ENCODE assay signal across 1 cellular context in the genomic region with DNA sequence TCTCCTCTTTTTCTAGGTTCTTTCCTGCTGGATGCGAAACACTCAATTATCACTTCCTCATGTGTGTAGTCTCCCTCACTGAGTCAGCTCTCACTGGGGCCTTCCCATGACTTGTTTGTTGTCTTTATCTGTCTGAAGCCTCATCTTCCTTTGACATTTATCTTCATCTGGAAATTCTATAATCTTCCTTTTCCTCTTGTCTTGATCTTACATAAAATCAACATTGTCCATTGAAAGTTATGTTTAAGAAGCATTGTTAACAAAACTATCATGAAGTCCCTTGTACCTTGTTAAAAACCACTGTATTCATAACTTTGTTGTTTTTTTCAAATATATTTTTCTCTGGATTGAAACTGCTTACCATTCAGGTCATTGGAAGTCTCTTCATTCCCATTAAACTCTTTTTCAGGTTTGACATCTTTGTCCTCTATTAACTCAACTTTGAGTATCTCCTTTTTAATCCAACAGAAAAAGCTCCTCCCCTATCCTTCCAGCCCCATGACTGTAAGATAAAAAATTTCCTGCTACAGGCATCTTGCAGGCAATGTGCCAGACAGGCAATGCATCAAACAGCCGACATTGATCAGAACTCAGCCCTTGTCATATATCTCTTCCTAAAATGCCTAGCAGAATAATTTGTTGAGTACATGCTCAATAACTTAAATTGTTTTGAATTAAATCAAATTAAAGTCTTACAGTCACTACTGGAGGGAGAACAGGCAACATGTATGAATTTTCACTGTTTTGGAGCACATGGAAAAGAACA.
TF ChIP-seq lines count a peak whose summit lies in the region.

No MANE protein-coding gene starts in this region.

TF ChIP-seq in K562, 482 proteins besides CTCF, POLR2A, EP300 and RAD21 (continued from another document):
- TF ChIP-seq, protein P1, sequence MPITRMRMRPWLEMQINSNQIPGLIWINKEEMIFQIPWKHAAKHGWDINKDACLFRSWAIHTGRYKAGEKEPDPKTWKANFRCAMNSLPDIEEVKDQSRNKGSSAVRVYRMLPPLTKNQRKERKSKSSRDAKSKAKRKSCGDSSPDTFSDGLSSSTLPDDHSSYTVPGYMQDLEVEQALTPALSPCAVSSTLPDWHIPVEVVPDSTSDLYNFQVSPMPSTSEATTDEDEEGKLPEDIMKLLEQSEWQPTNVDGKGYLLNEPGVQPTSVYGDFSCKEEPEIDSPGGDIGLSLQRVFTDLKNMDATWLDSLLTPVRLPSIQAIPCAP (CRISPR knock-in tag; IDR thresholded peaks at IDR 0.05; ENCODE audit: borderline replicate concordance): no peak
- no peak for TF ChIP-seq ZFP30 (CRISPR knock-in tag; IDR thresholded peaks at IDR 0.05; ENCODE audit: borderline replicate concordance)
- peak; percentile 50; the same call in 1 of the 2 replicates for TF ChIP-seq SPI1 (IDR thresholded peaks at IDR 0.05; ENCODE audit: borderline replicate concordance, low read depth, low read length)
- TF ChIP-seq TBL1XR1 (IDR thresholded peaks at IDR 0.05; ENCODE audit: low read length in 2 of 2): no peak
- TF ChIP-seq GATAD2B (IDR thresholded peaks at IDR 0.05; ENCODE audit: borderline replicate concordance): no peak
- 0 out of 2 replicates have a peak, but pooled peaks have one; percentile 24 for TF ChIP-seq NFIX (CRISPR knock-in tag; IDR thresholded peaks at IDR 0.05; ENCODE audit: low read depth)
- no peak for TF ChIP-seq FOXM1 (IDR thresholded peaks at IDR 0.05; ENCODE audit: low read depth)
- TF ChIP-seq FOXM1 (CRISPR knock-in tag; IDR thresholded peaks at IDR 0.05; ENCODE audit: low read depth): no peak
- TF ChIP-seq NR3C1 (CRISPR knock-in tag; IDR thresholded peaks at IDR 0.05): no peak
- TF ChIP-seq, protein P2, sequence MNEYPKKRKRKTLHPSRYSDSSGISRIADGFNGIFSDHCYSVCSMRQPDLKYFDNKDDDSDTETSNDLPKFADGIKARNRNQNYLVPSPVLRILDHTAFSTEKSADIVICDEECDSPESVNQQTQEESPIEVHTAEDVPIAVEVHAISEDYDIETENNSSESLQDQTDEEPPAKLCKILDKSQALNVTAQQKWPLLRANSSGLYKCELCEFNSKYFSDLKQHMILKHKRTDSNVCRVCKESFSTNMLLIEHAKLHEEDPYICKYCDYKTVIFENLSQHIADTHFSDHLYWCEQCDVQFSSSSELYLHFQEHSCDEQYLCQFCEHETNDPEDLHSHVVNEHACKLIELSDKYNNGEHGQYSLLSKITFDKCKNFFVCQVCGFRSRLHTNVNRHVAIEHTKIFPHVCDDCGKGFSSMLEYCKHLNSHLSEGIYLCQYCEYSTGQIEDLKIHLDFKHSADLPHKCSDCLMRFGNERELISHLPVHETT (CRISPR knock-in tag; conservative IDR thresholded peaks at IDR 0.05 in 1 of 2, IDR thresholded peaks at IDR 0.05 in 1 of 2): 0 out of 4 replicates have a peak, but pooled peaks of 1 of the 2 experiments have one; percentile 28
- TF ChIP-seq CREM (IDR thresholded peaks at IDR 0.05; ENCODE audit: low read depth): no peak
- no peak for TF ChIP-seq SREBF1 (IDR thresholded peaks at IDR 0.05; ENCODE audit: borderline replicate concordance, low read depth, low read length)
- TF ChIP-seq, protein P3, sequence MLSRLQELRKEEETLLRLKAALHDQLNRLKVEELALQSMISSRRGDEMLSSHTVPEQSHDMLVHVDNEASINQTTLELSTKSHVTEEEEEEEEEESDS (CRISPR knock-in tag; IDR thresholded peaks at IDR 0.05): no peak
- TF ChIP-seq, protein P4, sequence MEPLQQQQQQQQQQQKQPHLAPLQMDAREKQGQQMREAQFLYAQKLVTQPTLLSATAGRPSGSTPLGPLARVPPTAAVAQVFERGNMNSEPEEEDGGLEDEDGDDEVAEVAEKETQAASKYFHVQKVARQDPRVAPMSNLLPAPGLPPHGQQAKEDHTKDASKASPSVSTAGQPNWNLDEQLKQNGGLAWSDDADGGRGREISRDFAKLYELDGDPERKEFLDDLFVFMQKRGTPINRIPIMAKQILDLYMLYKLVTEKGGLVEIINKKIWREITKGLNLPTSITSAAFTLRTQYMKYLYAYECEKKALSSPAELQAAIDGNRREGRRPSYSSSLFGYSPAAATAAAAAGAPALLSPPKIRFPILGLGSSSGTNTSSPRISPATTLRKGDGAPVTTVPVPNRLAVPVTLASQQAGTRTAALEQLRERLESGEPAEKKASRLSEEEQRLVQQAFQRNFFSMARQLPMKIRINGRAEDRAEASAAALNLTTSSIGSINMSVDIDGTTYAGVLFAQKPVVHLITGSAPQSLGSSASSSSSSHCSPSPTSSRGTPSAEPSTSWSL (CRISPR knock-in tag; IDR thresholded peaks at IDR 0.05; ENCODE audit: borderline replicate concordance): no peak
- no peak for TF ChIP-seq ZKSCAN1 (IDR thresholded peaks at IDR 0.05; ENCODE audit: low read depth, low read length)
- no peak for TF ChIP-seq IRF2 (CRISPR knock-in tag; IDR thresholded peaks at IDR 0.05)
- no peak for TF ChIP-seq TCF7 (IDR thresholded peaks at IDR 0.05; ENCODE audit: borderline replicate concordance)
- peak; percentile 60; the same call in 1 of the 2 replicates for TF ChIP-seq SMARCC2 (IDR thresholded peaks at IDR 0.05; ENCODE audit: low read depth)
- no peak for TF ChIP-seq TEAD2 (tag; IDR thresholded peaks at IDR 0.05)
- 0 out of 2 replicates have a peak, but pooled peaks have one; percentile 23 for TF ChIP-seq CTBP1 (IDR thresholded peaks at IDR 0.05; ENCODE audit: borderline replicate concordance)
- peak; percentile 61; the same call in 1 of the 2 replicates for TF ChIP-seq JUND (IDR thresholded peaks at IDR 0.05; ENCODE audit: borderline replicate concordance, low read depth, low read length)
- peak; percentile 39; the same call in 1 of the 3 replicates for TF ChIP-seq JUND (tag; IDR thresholded peaks at IDR 0.05; ENCODE audit: borderline replicate concordance, low read depth, low read length)
- TF ChIP-seq KDM1A (IDR thresholded peaks at IDR 0.05): no peak
- no peak for TF ChIP-seq POLR3G (IDR thresholded peaks at IDR 0.05; ENCODE audit: extremely low read depth, insufficient read length, insufficient replicate concordance)
- no peak for TF ChIP-seq LARP7 (IDR thresholded peaks at IDR 0.05)
- TF ChIP-seq, protein P5, sequence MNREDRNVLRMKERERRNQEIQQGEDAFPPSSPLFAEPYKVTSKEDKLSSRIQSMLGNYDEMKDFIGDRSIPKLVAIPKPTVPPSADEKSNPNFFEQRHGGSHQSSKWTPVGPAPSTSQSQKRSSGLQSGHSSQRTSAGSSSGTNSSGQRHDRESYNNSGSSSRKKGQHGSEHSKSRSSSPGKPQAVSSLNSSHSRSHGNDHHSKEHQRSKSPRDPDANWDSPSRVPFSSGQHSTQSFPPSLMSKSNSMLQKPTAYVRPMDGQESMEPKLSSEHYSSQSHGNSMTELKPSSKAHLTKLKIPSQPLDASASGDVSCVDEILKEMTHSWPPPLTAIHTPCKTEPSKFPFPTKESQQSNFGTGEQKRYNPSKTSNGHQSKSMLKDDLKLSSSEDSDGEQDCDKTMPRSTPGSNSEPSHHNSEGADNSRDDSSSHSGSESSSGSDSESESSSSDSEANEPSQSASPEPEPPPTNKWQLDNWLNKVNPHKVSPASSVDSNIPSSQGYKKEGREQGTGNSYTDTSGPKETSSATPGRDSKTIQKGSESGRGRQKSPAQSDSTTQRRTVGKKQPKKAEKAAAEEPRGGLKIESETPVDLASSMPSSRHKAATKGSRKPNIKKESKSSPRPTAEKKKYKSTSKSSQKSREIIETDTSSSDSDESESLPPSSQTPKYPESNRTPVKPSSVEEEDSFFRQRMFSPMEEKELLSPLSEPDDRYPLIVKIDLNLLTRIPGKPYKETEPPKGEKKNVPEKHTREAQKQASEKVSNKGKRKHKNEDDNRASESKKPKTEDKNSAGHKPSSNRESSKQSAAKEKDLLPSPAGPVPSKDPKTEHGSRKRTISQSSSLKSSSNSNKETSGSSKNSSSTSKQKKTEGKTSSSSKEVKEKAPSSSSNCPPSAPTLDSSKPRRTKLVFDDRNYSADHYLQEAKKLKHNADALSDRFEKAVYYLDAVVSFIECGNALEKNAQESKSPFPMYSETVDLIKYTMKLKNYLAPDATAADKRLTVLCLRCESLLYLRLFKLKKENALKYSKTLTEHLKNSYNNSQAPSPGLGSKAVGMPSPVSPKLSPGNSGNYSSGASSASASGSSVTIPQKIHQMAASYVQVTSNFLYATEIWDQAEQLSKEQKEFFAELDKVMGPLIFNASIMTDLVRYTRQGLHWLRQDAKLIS (CRISPR knock-in tag; IDR thresholded peaks at IDR 0.05): no peak
- TF ChIP-seq, protein P6, sequence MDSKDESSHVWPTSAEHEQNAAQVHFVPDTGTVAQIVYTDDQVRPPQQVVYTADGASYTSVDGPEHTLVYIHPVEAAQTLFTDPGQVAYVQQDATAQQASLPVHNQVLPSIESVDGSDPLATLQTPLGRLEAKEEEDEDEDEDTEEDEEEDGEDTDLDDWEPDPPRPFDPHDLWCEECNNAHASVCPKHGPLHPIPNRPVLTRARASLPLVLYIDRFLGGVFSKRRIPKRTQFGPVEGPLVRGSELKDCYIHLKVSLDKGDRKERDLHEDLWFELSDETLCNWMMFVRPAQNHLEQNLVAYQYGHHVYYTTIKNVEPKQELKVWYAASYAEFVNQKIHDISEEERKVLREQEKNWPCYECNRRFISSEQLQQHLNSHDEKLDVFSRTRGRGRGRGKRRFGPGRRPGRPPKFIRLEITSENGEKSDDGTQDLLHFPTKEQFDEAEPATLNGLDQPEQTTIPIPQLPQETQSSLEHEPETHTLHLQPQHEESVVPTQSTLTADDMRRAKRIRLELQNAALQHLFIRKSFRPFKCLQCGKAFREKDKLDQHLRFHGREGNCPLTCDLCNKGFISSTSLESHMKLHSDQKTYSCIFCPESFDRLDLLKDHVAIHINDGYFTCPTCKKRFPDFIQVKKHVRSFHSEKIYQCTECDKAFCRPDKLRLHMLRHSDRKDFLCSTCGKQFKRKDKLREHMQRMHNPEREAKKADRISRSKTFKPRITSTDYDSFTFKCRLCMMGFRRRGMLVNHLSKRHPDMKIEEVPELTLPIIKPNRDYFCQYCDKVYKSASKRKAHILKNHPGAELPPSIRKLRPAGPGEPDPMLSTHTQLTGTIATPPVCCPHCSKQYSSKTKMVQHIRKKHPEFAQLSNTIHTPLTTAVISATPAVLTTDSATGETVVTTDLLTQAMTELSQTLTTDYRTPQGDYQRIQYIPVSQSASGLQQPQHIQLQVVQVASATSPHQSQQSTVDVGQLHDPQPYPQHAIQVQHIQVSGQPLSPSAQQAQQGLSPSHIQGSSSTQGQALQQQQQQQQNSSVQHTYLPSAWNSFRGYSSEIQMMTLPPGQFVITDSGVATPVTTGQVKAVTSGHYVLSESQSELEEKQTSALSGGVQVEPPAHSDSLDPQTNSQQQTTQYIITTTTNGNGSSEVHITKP (IDR thresholded peaks at IDR 0.05; ENCODE audit: partially characterized antibody): no peak
- no peak for TF ChIP-seq GABPB1 (CRISPR knock-in tag; IDR thresholded peaks at IDR 0.05)
- TF ChIP-seq, protein P7, sequence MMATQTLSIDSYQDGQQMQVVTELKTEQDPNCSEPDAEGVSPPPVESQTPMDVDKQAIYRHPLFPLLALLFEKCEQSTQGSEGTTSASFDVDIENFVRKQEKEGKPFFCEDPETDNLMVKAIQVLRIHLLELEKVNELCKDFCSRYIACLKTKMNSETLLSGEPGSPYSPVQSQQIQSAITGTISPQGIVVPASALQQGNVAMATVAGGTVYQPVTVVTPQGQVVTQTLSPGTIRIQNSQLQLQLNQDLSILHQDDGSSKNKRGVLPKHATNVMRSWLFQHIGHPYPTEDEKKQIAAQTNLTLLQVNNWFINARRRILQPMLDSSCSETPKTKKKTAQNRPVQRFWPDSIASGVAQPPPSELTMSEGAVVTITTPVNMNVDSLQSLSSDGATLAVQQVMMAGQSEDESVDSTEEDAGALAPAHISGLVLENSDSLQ (IDR thresholded peaks at IDR 0.05): peak; percentile 79
- TF ChIP-seq, protein P8, sequence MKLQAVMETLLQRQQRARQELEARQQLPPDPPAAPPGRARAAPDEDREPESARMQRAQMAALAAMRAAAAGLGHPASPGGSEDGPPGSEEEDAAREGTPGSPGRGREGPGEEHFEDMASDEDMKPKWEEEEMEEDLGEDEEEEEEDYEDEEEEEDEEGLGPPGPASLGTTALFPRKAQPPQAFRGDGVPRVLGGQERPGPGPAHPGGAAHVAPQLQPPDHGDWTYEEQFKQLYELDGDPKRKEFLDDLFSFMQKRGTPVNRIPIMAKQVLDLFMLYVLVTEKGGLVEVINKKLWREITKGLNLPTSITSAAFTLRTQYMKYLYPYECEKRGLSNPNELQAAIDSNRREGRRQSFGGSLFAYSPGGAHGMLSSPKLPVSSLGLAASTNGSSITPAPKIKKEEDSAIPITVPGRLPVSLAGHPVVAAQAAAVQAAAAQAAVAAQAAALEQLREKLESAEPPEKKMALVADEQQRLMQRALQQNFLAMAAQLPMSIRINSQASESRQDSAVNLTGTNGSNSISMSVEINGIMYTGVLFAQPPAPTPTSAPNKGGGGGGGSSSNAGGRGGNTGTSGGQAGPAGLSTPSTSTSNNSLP (IDR thresholded peaks at IDR 0.05; ENCODE audit: borderline replicate concordance, low read depth, low read length): peak; percentile 71; the same call in 1 of the 2 replicates
- 0 out of 2 replicates have a peak, but pooled peaks have one; percentile 14 for TF ChIP-seq TRIM28 (IDR thresholded peaks at IDR 0.05)
- TF ChIP-seq CBFA2T3 (IDR thresholded peaks at IDR 0.05): peak; percentile 3; the same call in 1 of the 2 replicates
- TF ChIP-seq, protein P9, sequence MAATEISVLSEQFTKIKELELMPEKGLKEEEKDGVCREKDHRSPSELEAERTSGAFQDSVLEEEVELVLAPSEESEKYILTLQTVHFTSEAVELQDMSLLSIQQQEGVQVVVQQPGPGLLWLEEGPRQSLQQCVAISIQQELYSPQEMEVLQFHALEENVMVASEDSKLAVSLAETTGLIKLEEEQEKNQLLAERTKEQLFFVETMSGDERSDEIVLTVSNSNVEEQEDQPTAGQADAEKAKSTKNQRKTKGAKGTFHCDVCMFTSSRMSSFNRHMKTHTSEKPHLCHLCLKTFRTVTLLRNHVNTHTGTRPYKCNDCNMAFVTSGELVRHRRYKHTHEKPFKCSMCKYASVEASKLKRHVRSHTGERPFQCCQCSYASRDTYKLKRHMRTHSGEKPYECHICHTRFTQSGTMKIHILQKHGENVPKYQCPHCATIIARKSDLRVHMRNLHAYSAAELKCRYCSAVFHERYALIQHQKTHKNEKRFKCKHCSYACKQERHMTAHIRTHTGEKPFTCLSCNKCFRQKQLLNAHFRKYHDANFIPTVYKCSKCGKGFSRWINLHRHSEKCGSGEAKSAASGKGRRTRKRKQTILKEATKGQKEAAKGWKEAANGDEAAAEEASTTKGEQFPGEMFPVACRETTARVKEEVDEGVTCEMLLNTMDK (IDR thresholded peaks at IDR 0.05; ENCODE audit: borderline replicate concordance, insufficient read depth, low read depth, low read length, poor library complexity, severe bottlenecking): no peak
- TF ChIP-seq FOXK2 (conservative IDR thresholded peaks at IDR 0.05 in 1 of 2, IDR thresholded peaks at IDR 0.05 in 1 of 2; ENCODE audit: low read depth in 2 of 2): 0 out of 4 replicates have a peak, but pooled peaks of 1 of the 2 experiments have one; percentile 15
TF ChIP-seq in K562: peak in this region for 29.
